1 cellular context compared by ENCODE assay signal in genomic region chr1:93151474-93151873, GRCh38.
A peak's percentile ranks its signal among the peaks of the same experiment; 100 is the strongest.
TF ChIP-seq lines count a peak whose summit lies in the region.

No MANE protein-coding gene starts in this region.

TF ChIP-seq in HEK293, 187 proteins besides CTCF, POLR2A, EP300 and RAD21:
- no peak for TF ChIP-seq ZNF362 (tag by site-specific recombination; IDR thresholded peaks at IDR 0.05)
- no peak for TF ChIP-seq ZNF354C (tag by site-specific recombination; IDR thresholded peaks at IDR 0.05; ENCODE audit: borderline replicate concordance, low read depth)
- TF ChIP-seq ZNF292 (tag by site-specific recombination; IDR thresholded peaks at IDR 0.05; ENCODE audit: borderline replicate concordance, low read depth): no peak
- no peak for TF ChIP-seq ZNF623 (tag by site-specific recombination; IDR thresholded peaks at IDR 0.05)
- TF ChIP-seq KLF9 (tag by site-specific recombination; IDR thresholded peaks at IDR 0.05; ENCODE audit: low read depth): no peak
- TF ChIP-seq SCRT1 (tag by site-specific recombination; IDR thresholded peaks at IDR 0.05; ENCODE audit: borderline replicate concordance): peak; percentile 65; the same call in 1 of the 2 replicates
- TF ChIP-seq ZNF138 (tag by site-specific recombination; IDR thresholded peaks at IDR 0.05; ENCODE audit: borderline replicate concordance): no peak
- TF ChIP-seq ZNF785 (tag by site-specific recombination; IDR thresholded peaks at IDR 0.05): no peak
- TF ChIP-seq SCRT2 (tag by site-specific recombination; IDR thresholded peaks at IDR 0.05): peak; percentile 64; the same call in 1 of the 2 replicates
- TF ChIP-seq ZNF24 (tag by site-specific recombination; IDR thresholded peaks at IDR 0.05): no peak
- TF ChIP-seq ZBTB17 (tag by site-specific recombination; IDR thresholded peaks at IDR 0.05): peak; percentile 60
- no peak for TF ChIP-seq ZNF518A (tag by site-specific recombination; conservative IDR thresholded peaks at IDR 0.05; ENCODE audit: low read depth)
- TF ChIP-seq ZNF629 (tag by site-specific recombination; IDR thresholded peaks at IDR 0.05): no peak
